In genomic region chr13:109671919-109672318, GRCh38 we compare ENCODE assay signal across 21 cellular contexts.
"Had no signal": no experiment of that assay in that cellular context is flagged by ENCODE, and none has a peak within 500 bp of the region (broad histone marks: within the 10 kb centered on the region; RNA-seq: fewer than 3 reads in every experiment).

No MANE protein-coding gene starts in this region.

- H3K36me3 ChIP-seq: gastrocnemius medialis, heart right ventricle, pancreas, tibial artery, upper lobe of left lung, uterus had no signal

- H3K36me3 Mint-ChIP-seq: naive thymus-derived CD8-positive, alpha-beta T cell; stimulated activated effector memory CD8-positive, alpha-beta T cell treated with anti-CD3 and anti-CD28 coated beads, Interleukin-12 subunit alpha, Interleukin-12 subunit beta, amount 100 ng/mL, for 72 hours had no signal

- H3K27me3 Mint-ChIP-seq: dendritic cell treated with granulocyte-macrophage colony-stimulating factor and Interleukin-4, amounts not matched to agents 40 ng/mL and 50 ng/mL, for 4 days had no signal

- H3K4me3 ChIP-seq: gastrocnemius medialis, heart right ventricle, mucosa of descending colon, pancreas, smooth muscle cell, tibial artery, upper lobe of left lung, uterus had no signal

- H3K27me3 ChIP-seq: pancreas, tibial artery, upper lobe of left lung, uterus had no signal

- H3K4me1 Mint-ChIP-seq: stimulated activated effector memory CD8-positive, alpha-beta T cell treated with anti-CD3 and anti-CD28 coated beads, Interleukin-12 subunit alpha, Interleukin-12 subunit beta, amount 100 ng/mL, for 72 hours had no signal

- H3K4me1 ChIP-seq: gastrocnemius medialis, pancreas, uterus had no signal

- H3K27ac Mint-ChIP-seq: dendritic cell treated with granulocyte-macrophage colony-stimulating factor and Interleukin-4, amounts not matched to agents 40 ng/mL and 50 ng/mL, for 4 days; endodermal cell; naive thymus-derived CD8-positive, alpha-beta T cell; progenitor cell of endocrine pancreas; stimulated activated effector memory CD8-positive, alpha-beta T cell treated with anti-CD3 and anti-CD28 coated beads, Interleukin-12 subunit alpha, Interleukin-12 subunit beta, amount 100 ng/mL, for 72 hours had no signal

- H3K27ac ChIP-seq: gastrocnemius medialis, heart right ventricle, pancreas, tibial artery, upper lobe of left lung, uterus had no signal

- H3K4me3 Mint-ChIP-seq: dendritic cell treated with granulocyte-macrophage colony-stimulating factor and Interleukin-4, amounts not matched to agents 40 ng/mL and 50 ng/mL, for 4 days; endodermal cell; naive thymus-derived CD8-positive, alpha-beta T cell; stimulated activated effector memory CD8-positive, alpha-beta T cell treated with anti-CD3 and anti-CD28 coated beads, Interleukin-12 subunit alpha, Interleukin-12 subunit beta, amount 100 ng/mL, for 72 hours had no signal

- DNase-seq: endodermal cell; erythroblast; gastrocnemius medialis; heart right ventricle; islet precursor cell; mammary epithelial cell; mucosa of descending colon; naive thymus-derived CD8-positive, alpha-beta T cell; occipital lobe; pancreas; right cardiac atrium; stimulated activated CD4-positive, alpha-beta T cell treated with anti-CD3 and anti-CD28 coated beads, Interleukin-2, amount 100 ng/mL, for 48 hours; stimulated activated CD8-positive, alpha-beta memory T cell treated with anti-CD3 and anti-CD28 coated beads, Interleukin-4, amount 100 ng/mL, for 48 hours; stimulated activated naive CD8-positive, alpha-beta T cell treated with anti-CD3 and anti-CD28 coated beads, Interleukin-15, Interleukin-2, amounts not matched to agents 100 U/mL and 50 U/mL, for 24 hours; tibial artery; upper lobe of left lung; uterus had no signal

- H3K9me3 Mint-ChIP-seq: dendritic cell treated with granulocyte-macrophage colony-stimulating factor and Interleukin-4, amounts not matched to agents 40 ng/mL and 50 ng/mL, for 4 days; endodermal cell had no signal

- H3K9me3 ChIP-seq: gastrocnemius medialis, heart right ventricle, mucosa of descending colon, pancreas, tibial artery, upper lobe of left lung, uterus had no signal
